10 cellular contexts compared by ENCODE assay signal in the genomic region with DNA sequence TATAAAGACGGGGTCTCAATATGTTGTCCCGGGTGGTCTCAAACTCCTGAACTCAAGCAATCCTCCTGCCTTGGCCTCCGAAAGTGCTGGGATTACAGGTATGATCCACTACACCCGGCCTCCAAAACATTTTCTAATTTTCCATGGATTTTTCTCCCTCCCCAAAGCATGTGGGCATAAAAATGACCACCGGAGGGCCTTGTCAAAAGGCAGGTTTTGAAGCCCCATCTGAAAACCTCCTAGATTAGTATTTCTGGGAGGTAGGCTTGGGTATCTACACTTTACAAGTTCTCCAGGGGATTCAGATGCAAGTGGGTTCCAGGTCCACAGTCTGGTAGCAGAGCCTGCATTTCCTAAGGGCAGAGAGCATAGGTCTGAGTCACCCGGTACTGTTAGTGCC. TPM values are rescaled to one million over a fixed set of nuclear protein-coding genes. Genes with fewer than 3 reads are reported as not detected.
DNase-seq lines count a peak whose midpoint lies in the region; ATAC-seq and TF ChIP-seq lines count a peak whose summit lies in the region.
"Had no signal": no experiment of that assay in that cellular context is flagged by ENCODE, and none has a peak within 500 bp of the region (broad histone marks: within the 10 kb centered on the region; RNA-seq: fewer than 3 reads in every experiment).

No MANE protein-coding gene starts in this region.

- H3K27ac Mint-ChIP-seq in natural killer cell treated with Interleukin-12 subunit alpha and Interleukin-12 subunit beta and Interleukin-15 and Interleukin-18, amount 100 ng/mL, for 72 hours, result no peak overlapping the region

- H3K9me3 ChIP-seq in BLaER1 treated with 17β-estradiol and CSF1 and Interleukin-3, amounts not matched to agents 10 nM and 100 nM (replicated peaks in 1 of 11), result no peaks in the 10 kb centered on the region; a peak in 1 of 22 replicates
- H3K9me3 ChIP-seq in mesenchymal stem cell (ENCODE audit: control insufficient read depth, low read length), result no peaks in the 10 kb centered on the region

- peaks cover 18 to 33% (median 29%) of the 10 kb centered on the region in 10 experiments; a peak in 17 of 20 replicates for H3K4me1 ChIP-seq in BLaER1 treated with 17β-estradiol and CSF1 and Interleukin-3, amounts not matched to agents 10 nM and 100 nM
- H3K4me1 ChIP-seq in mesenchymal stem cell (ENCODE audit: control insufficient read depth, insufficient read depth, low read depth, low read length), result peaks cover 22% of the 10 kb centered on the region

- H3K27me3 Mint-ChIP-seq in natural killer cell treated with Interleukin-12 subunit alpha and Interleukin-12 subunit beta and Interleukin-15 and Interleukin-18, amount 100 ng/mL, for 72 hours, result peaks cover 7 to 22% of the 10 kb centered on the region in 2 donors

- WGBS in mesenchymal stem cell, result 90% methylated on average over 2 of the region's 6 CpGs

- peak overlapping the region in 9 of 11 experiments; percentile 49 to 79 (median 73); a peak in 13 of 22 replicates for H3K4me2 ChIP-seq in BLaER1 treated with 17β-estradiol and CSF1 and Interleukin-3, amounts not matched to agents 10 nM and 100 nM
- no peak overlapping the region for H3K4me2 ChIP-seq in mesenchymal stem cell (ENCODE audit: low read length, poor library complexity, severe bottlenecking)

- in situ Hi-C loops in astrocyte of the cerebellum (cut with HindIII; ENCODE audit: low sequenced_read_pairs), result no loop called here

- H3K4me3 Mint-ChIP-seq in natural killer cell treated with Interleukin-12 subunit alpha and Interleukin-12 subunit beta and Interleukin-15 and Interleukin-18, amount 100 ng/mL, for 72 hours, result no peak overlapping the region

- peaks cover 0 to 27% (median 9%) of the 10 kb centered on the region in 11 experiments; a peak in 7 of 22 replicates for H4K20me1 ChIP-seq in BLaER1 treated with 17β-estradiol and CSF1 and Interleukin-3, amounts not matched to agents 10 nM and 100 nM

- H3K18ac ChIP-seq in mesenchymal stem cell (ENCODE audit: low read depth in 1 of 2, low read length in 2 of 2), result no peak overlapping the region

- H3K27me3 ChIP-seq in BLaER1 treated with 17β-estradiol and CSF1 and Interleukin-3, amounts not matched to agents 10 nM and 100 nM, result peaks cover 47 to 63% (median 57%) of the 10 kb centered on the region in 11 experiments
- peaks cover 0 to 40% of the 10 kb centered on the region in 2 experiments for H3K27me3 ChIP-seq in mesenchymal stem cell (ENCODE audit: control insufficient read depth in 1 of 2, insufficient read depth in 1 of 2, low read length in 2 of 2)

- no peak overlapping the region for H3K4ac ChIP-seq in mesenchymal stem cell (ENCODE audit: low read depth in 1 of 2, low read length in 2 of 2)

- ATAC-seq in GM18867 (IDR thresholded peaks at IDR 0.05; ENCODE audit: unreplicated experiment), result no peak
- ATAC-seq in natural killer cell treated with Interleukin-12 subunit alpha and Interleukin-12 subunit beta and Interleukin-15 and Interleukin-18, amount 100 ng/mL, for 72 hours, result no peak

- H2BK12ac ChIP-seq in mesenchymal stem cell (ENCODE audit: low read length in 2 of 2), result no peak overlapping the region

- H3K9me3 Mint-ChIP-seq in natural killer cell treated with Interleukin-12 subunit alpha and Interleukin-12 subunit beta and Interleukin-15 and Interleukin-18, amount 100 ng/mL, for 72 hours, result no peaks in the 10 kb centered on the region

- no peak overlapping the region for H2AK5ac ChIP-seq in mesenchymal stem cell (ENCODE audit: low read length, severe bottlenecking)

- H3K36me3 Mint-ChIP-seq in natural killer cell treated with Interleukin-12 subunit alpha and Interleukin-12 subunit beta and Interleukin-15 and Interleukin-18, amount 100 ng/mL, for 72 hours, result no peaks in the 10 kb centered on the region

- no peak overlapping the region for H2BK5ac ChIP-seq in mesenchymal stem cell (ENCODE audit: low read depth, low read length, poor library complexity, severe bottlenecking)

- H4K91ac ChIP-seq in mesenchymal stem cell (ENCODE audit: low read length), result no peak overlapping the region

- no peaks in the 10 kb centered on the region; a peak in 1 of 22 replicates for H3K36me3 ChIP-seq in BLaER1 treated with 17β-estradiol and CSF1 and Interleukin-3, amounts not matched to agents 10 nM and 100 nM
- H3K36me3 ChIP-seq in mesenchymal stem cell (ENCODE audit: control insufficient read depth in 1 of 2, insufficient read depth in 2 of 2, low read depth in 1 of 2, low read length in 2 of 2), result no peaks in the 10 kb centered on the region

- TF ChIP-seq CTCF in HFF-Myc (IDR thresholded peaks at IDR 0.05; ENCODE audit: low read depth, low read length, missing control alignments) (peak; percentile 42), astrocyte of the cerebellum (IDR thresholded peaks at IDR 0.05; ENCODE audit: low read depth, low read length, missing control alignments) (peak; percentile 43)

- H4K8ac ChIP-seq in mesenchymal stem cell (ENCODE audit: low read length), result no peak overlapping the region

- H3K27ac ChIP-seq in BLaER1 treated with 17β-estradiol and CSF1 and Interleukin-3, amounts not matched to agents 10 nM and 100 nM, result peak overlapping the region in 1 of 11 experiments; percentile 66; a peak in 1 of 22 replicates
- no peak overlapping the region for H3K27ac ChIP-seq in mesenchymal stem cell (ENCODE audit: low read length, poor library complexity, severe bottlenecking)

- no peak overlapping the region for H3K14ac ChIP-seq in mesenchymal stem cell (ENCODE audit: low read length in 2 of 2)

- no peak overlapping the region for H3K23ac ChIP-seq in mesenchymal stem cell (ENCODE audit: low read length in 2 of 2)

- H2BK120ac ChIP-seq in mesenchymal stem cell (ENCODE audit: low read depth, low read length), result no peak overlapping the region

- peak overlapping the region in 1 of 11 experiments; percentile 82; a peak in 2 of 22 replicates for H3K9ac ChIP-seq in BLaER1 treated with 17β-estradiol and CSF1 and Interleukin-3, amounts not matched to agents 10 nM and 100 nM
- H3K9ac ChIP-seq in mesenchymal stem cell (ENCODE audit: low read length), result no peak overlapping the region

- H2BK15ac ChIP-seq in mesenchymal stem cell (ENCODE audit: low read depth, poor library complexity, severe bottlenecking), result no peak overlapping the region

- H3K79me1 ChIP-seq in mesenchymal stem cell (replicated peaks; ENCODE audit: low read length, poor library complexity, severe bottlenecking), result no peaks in the 10 kb centered on the region

- DNase-seq in HFF-Myc (ENCODE audit: extremely low read depth, low read depth) (no peak), astrocyte of the cerebellum (ENCODE audit: low read depth) (no peak), mesenchymal stem cell (peak; percentile 15), 8988T (no peak)
- DNase-seq in natural killer cell treated with Interleukin-12 subunit alpha and Interleukin-12 subunit beta and Interleukin-15 and Interleukin-18, amount 100 ng/mL, for 72 hours (ENCODE audit: low spot score), result no peak
- DNase-seq: activated CD4-positive, alpha-beta T cell treated with anti-CD3 and anti-CD28 coated beads, Interleukin-2, amount 50 U/mL, for 1 hour; activated naive CD4-positive, alpha-beta T cell; effector CD8-positive, alpha-beta T cell had no signal

- H3K4me3 ChIP-seq in BLaER1 treated with 17β-estradiol and CSF1 and Interleukin-3, amounts not matched to agents 10 nM and 100 nM, result no peak overlapping the region
- no peak overlapping the region for H3K4me3 ChIP-seq in HFF-Myc (replicated peaks; ENCODE audit: low read depth, low read length)
- no peak overlapping the region for H3K4me3 ChIP-seq in astrocyte of the cerebellum (ENCODE audit: low read depth, low read length)
- H3K4me3 ChIP-seq in mesenchymal stem cell (ENCODE audit: insufficient read depth in 1 of 2, low read depth in 1 of 2, low read length in 2 of 2), result no peak overlapping the region

- H3K4me1 Mint-ChIP-seq in natural killer cell treated with Interleukin-12 subunit alpha and Interleukin-12 subunit beta and Interleukin-15 and Interleukin-18, amount 100 ng/mL, for 72 hours (ENCODE audit: low read depth in 2 of 2), result no peaks in the 10 kb centered on the region

- H2AFZ ChIP-seq in mesenchymal stem cell (ENCODE audit: low read depth, low read length), result no peak overlapping the region

RNA-seq across cellular contexts. Expression of gene GPR173, which starts 1.4 kb away (rescaled TPM):
- polyA plus RNA-seq in mesenchymal stem cell (2013, experiment 1 of 2), result 2.8 TPM
- 3.0 TPM for polyA plus RNA-seq in mesenchymal stem cell (2013, experiment 2 of 2)
- not detected for total RNA-seq in natural killer cell treated with Interleukin-12 subunit alpha and Interleukin-12 subunit beta and Interleukin-15 and Interleukin-18, amount 100 ng/mL, for 72 hours

RNA-seq across cellular contexts. Expression of gene TSPYL2, which starts 34.9 kb away (rescaled TPM):
- polyA plus RNA-seq in mesenchymal stem cell (2013, experiment 1 of 2), result 31.2 TPM
- polyA plus RNA-seq in mesenchymal stem cell (2013, experiment 2 of 2), result 28.6 TPM
- 10 to 100 TPM; 17.6 to 35.8 TPM for total RNA-seq in natural killer cell treated with Interleukin-12 subunit alpha and Interleukin-12 subunit beta and Interleukin-15 and Interleukin-18, amount 100 ng/mL, for 72 hours

RNA-seq across cellular contexts. Expression of gene KANTR, which starts 46.7 kb away (rescaled TPM):
- polyA plus RNA-seq in mesenchymal stem cell (2013, experiment 1 of 2), result 2.6 TPM
- 2.6 TPM for polyA plus RNA-seq in mesenchymal stem cell (2013, experiment 2 of 2)
- 10 to 100 TPM in 1 of 2 donors, 1 to 10 TPM in 1; 5.7 to 17.6 TPM for total RNA-seq in natural killer cell treated with Interleukin-12 subunit alpha and Interleukin-12 subunit beta and Interleukin-15 and Interleukin-18, amount 100 ng/mL, for 72 hours
